In genomic region chr12:66234722-66235625, GRCh38 we compare ENCODE assay signal across 8 cellular contexts. TPM values are rescaled to one million over a fixed set of nuclear protein-coding genes. Genes with fewer than 3 reads are reported as not detected.
DNase-seq lines count a peak whose midpoint lies in the region; ATAC-seq, FAIRE-seq and TF ChIP-seq lines count a peak whose summit lies in the region.
"Not testable (repeated sequence)": the region's sequence is repeated elsewhere in the genome, so short reads cannot be mapped to it uniquely, and the experiment has no call there.

No MANE protein-coding gene starts in this region.

- peak; percentile 51 for DNase-seq in DMS53 (lab: John Stamatoyannopoulos, UW)
- peak; percentile 8 for DNase-seq in HTR-8/SVneo (ENCODE audit: insufficient read length, low spot score)
- peak; percentile 52 for DNase-seq in RWPE2 (ENCODE audit: low spot score)
- peak; percentile 14 for DNase-seq in activated gamma-delta T cell (lab: John Stamatoyannopoulos, UW)
- DNase-seq in fibroblast of mammary gland (ENCODE audit: low read depth): peak; percentile 49
- peak; percentile 18 for DNase-seq in mucosa of gallbladder (ENCODE audit: low spot score)

- not testable (repeated sequence) for H3K4me1 ChIP-seq in RWPE2 (ENCODE audit: insufficient read depth, poor library complexity, severe bottlenecking)

- H3K27ac ChIP-seq in RWPE2 (ENCODE audit: poor library complexity, severe bottlenecking): not testable (repeated sequence)

- peak overlapping the region; percentile 25 for H3K27ac Mint-ChIP-seq in stimulated activated memory B cell treated with anti-CD40 and anti-IgM and Interleukin-4, amounts not matched to agents 10 μg/mL and 1 μg/mL and 100 μg/mL, for 72 hours

- H3K4me3 ChIP-seq in RWPE2 (ENCODE audit: severe bottlenecking) (peak overlapping the region; percentile 56), fibroblast of mammary gland (ENCODE audit: control insufficient read depth, low read depth, low read length) (peak overlapping the region; percentile 55)

- FAIRE-seq in HTR-8/SVneo (lab: Jason Lieb, UNC): peak; percentile 83

- H3K36me3 ChIP-seq in RWPE2 (ENCODE audit: low read depth): not testable (repeated sequence)

- H3K9me3 Mint-ChIP-seq in stimulated activated memory B cell treated with anti-CD40 and anti-IgM and Interleukin-4, amounts not matched to agents 10 μg/mL and 1 μg/mL and 100 μg/mL, for 72 hours: not testable (repeated sequence)

- not testable (repeated sequence) for H3K9me3 ChIP-seq in RWPE2 (ENCODE audit: severe bottlenecking)

- peaks cover 22% of the 10 kb centered on the region for H3K4me1 Mint-ChIP-seq in stimulated activated memory B cell treated with anti-CD40 and anti-IgM and Interleukin-4, amounts not matched to agents 10 μg/mL and 1 μg/mL and 100 μg/mL, for 72 hours

- peak; percentile 38 for ATAC-seq in GM21529 (IDR thresholded peaks at IDR 0.05; ENCODE audit: unreplicated experiment)
- peak; percentile 82 for ATAC-seq in RWPE2 (ENCODE audit: low read depth)
- ATAC-seq in stimulated activated memory B cell treated with anti-CD40 and anti-IgM and Interleukin-4, amounts not matched to agents 10 μg/mL and 1 μg/mL and 100 μg/mL, for 72 hours: peak; percentile 80

- H3K27me3 ChIP-seq in RWPE2 (ENCODE audit: insufficient read depth, poor library complexity, severe bottlenecking): not testable (repeated sequence)

- not testable (repeated sequence) for H3K27me3 Mint-ChIP-seq in stimulated activated memory B cell treated with anti-CD40 and anti-IgM and Interleukin-4, amounts not matched to agents 10 μg/mL and 1 μg/mL and 100 μg/mL, for 72 hours

- peak; percentile 35 for TF ChIP-seq CTCF in RWPE2 (IDR thresholded peaks at IDR 0.05; ENCODE audit: poor library complexity, severe bottlenecking)
- not testable (repeated sequence) for TF ChIP-seq CTCF in fibroblast of mammary gland (conservative IDR thresholded peaks at IDR 0.05; ENCODE audit: control insufficient read depth, insufficient read depth, low read depth, low read length)

- not testable (repeated sequence) for H3K36me3 Mint-ChIP-seq in stimulated activated memory B cell treated with anti-CD40 and anti-IgM and Interleukin-4, amounts not matched to agents 10 μg/mL and 1 μg/mL and 100 μg/mL, for 72 hours

- peak overlapping the region; percentile 70 for H3K4me3 Mint-ChIP-seq in stimulated activated memory B cell treated with anti-CD40 and anti-IgM and Interleukin-4, amounts not matched to agents 10 μg/mL and 1 μg/mL and 100 μg/mL, for 72 hours

RNA-seq across cellular contexts. Expression of gene IRAK3, which starts 46.0 kb away (rescaled TPM):
- total RNA-seq in mucosa of gallbladder: 7.1 TPM
